In genomic region chr1:216700779-216701178, GRCh38 we compare ENCODE assay signal across 1 cellular context.
TF ChIP-seq lines count a peak whose summit lies in the region.

No MANE protein-coding gene starts in this region.

TF ChIP-seq in GM12878, 131 proteins besides CTCF, POLR2A, EP300 and RAD21:
- TF ChIP-seq HDAC6 (IDR thresholded peaks at IDR 0.05; ENCODE audit: unreplicated experiment) (no peak), KDM1A (IDR thresholded peaks at IDR 0.05; ENCODE audit: borderline replicate concordance) (no peak), IKZF2 (IDR thresholded peaks at IDR 0.05) (no peak), CBFB (IDR thresholded peaks at IDR 0.05; ENCODE audit: low read depth) (no peak), SMAD5 (IDR thresholded peaks at IDR 0.05; ENCODE audit: low read depth) (no peak), RELB (IDR thresholded peaks at IDR 0.05; ENCODE audit: low read depth) (no peak), HCFC1 (IDR thresholded peaks at IDR 0.05; ENCODE audit: low read length) (no peak), FOXM1 (IDR thresholded peaks at IDR 0.05; ENCODE audit: low read depth, low read length) (no peak), FOS (IDR thresholded peaks at IDR 0.05; ENCODE audit: borderline replicate concordance, extremely low read depth, insufficient read length) (no peak), SPI1 (IDR thresholded peaks at IDR 0.05; ENCODE audit: borderline replicate concordance, insufficient read depth, low read depth, low read length) (no peak), EGR1 (IDR thresholded peaks at IDR 0.05; ENCODE audit: borderline replicate concordance in 1 of 2, low read depth in 2 of 2, low read length in 2 of 2) (no peak), CEBPZ (IDR thresholded peaks at IDR 0.05; ENCODE audit: low read depth, low read length) (no peak)
